In the genomic region with DNA sequence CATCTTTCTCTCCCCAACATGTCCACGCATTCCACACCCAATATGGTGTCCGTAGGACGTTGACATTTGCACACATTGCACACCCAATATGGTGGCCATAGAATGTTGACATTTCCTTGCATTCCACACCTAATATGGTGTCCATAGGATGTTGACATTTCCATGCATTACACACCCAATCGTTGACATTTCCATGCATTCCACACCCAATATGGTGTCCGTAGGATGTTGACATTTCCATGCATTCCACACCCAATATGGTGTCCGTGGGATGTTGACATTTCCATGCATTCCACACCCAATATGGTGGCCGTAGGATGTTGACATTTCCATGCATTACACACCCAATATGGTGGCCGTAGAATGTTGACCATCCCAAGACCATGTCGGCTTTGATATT, we compare ENCODE assay signal across 1 cellular context.
TF ChIP-seq lines count a peak whose summit lies in the region.

No MANE protein-coding gene starts in this region.

TF ChIP-seq in K562, 482 proteins besides CTCF, POLR2A, EP300 and RAD21 (continued from another document and continues in another):
- TF ChIP-seq, protein P1, sequence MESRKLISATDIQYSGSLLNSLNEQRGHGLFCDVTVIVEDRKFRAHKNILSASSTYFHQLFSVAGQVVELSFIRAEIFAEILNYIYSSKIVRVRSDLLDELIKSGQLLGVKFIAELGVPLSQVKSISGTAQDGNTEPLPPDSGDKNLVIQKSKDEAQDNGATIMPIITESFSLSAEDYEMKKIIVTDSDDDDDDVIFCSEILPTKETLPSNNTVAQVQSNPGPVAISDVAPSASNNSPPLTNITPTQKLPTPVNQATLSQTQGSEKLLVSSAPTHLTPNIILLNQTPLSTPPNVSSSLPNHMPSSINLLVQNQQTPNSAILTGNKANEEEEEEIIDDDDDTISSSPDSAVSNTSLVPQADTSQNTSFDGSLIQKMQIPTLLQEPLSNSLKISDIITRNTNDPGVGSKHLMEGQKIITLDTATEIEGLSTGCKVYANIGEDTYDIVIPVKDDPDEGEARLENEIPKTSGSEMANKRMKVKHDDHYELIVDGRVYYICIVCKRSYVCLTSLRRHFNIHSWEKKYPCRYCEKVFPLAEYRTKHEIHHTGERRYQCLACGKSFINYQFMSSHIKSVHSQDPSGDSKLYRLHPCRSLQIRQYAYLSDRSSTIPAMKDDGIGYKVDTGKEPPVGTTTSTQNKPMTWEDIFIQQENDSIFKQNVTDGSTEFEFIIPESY (CRISPR knock-in tag; IDR thresholded peaks at IDR 0.05) = no peak
- TF ChIP-seq BHLHE40 (IDR thresholded peaks at IDR 0.05; ENCODE audit: low read length) = no peak
- TF ChIP-seq, protein P2, sequence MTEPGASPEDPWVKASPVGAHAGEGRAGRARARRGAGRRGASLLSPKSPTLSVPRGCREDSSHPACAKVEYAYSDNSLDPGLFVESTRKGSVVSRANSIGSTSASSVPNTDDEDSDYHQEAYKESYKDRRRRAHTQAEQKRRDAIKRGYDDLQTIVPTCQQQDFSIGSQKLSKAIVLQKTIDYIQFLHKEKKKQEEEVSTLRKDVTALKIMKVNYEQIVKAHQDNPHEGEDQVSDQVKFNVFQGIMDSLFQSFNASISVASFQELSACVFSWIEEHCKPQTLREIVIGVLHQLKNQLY (CRISPR knock-in tag; conservative IDR thresholded peaks at IDR 0.05) = no peak
- TF ChIP-seq, protein P3, sequence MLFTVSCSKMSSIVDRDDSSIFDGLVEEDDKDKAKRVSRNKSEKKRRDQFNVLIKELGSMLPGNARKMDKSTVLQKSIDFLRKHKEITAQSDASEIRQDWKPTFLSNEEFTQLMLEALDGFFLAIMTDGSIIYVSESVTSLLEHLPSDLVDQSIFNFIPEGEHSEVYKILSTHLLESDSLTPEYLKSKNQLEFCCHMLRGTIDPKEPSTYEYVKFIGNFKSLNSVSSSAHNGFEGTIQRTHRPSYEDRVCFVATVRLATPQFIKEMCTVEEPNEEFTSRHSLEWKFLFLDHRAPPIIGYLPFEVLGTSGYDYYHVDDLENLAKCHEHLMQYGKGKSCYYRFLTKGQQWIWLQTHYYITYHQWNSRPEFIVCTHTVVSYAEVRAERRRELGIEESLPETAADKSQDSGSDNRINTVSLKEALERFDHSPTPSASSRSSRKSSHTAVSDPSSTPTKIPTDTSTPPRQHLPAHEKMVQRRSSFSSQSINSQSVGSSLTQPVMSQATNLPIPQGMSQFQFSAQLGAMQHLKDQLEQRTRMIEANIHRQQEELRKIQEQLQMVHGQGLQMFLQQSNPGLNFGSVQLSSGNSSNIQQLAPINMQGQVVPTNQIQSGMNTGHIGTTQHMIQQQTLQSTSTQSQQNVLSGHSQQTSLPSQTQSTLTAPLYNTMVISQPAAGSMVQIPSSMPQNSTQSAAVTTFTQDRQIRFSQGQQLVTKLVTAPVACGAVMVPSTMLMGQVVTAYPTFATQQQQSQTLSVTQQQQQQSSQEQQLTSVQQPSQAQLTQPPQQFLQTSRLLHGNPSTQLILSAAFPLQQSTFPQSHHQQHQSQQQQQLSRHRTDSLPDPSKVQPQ (CRISPR knock-in tag; IDR thresholded peaks at IDR 0.05; ENCODE audit: borderline replicate concordance) = no peak
- TF ChIP-seq TCFL5 (CRISPR knock-in tag; conservative IDR thresholded peaks at IDR 0.05) = no peak
- no peak; the same call in 1 of the 2 replicates for TF ChIP-seq EHMT2 (IDR thresholded peaks at IDR 0.05)
- TF ChIP-seq TAF1 (IDR thresholded peaks at IDR 0.05; ENCODE audit: control insufficient read depth, extremely low read depth, insufficient read depth, low read length, severe bottlenecking) = no peak
- no peak for TF ChIP-seq SRSF9 (IDR thresholded peaks at IDR 0.05; ENCODE audit: borderline replicate concordance, low read depth, low read length)
- peak; percentile 84 to 97 (median 86) for TF ChIP-seq YY1 (IDR thresholded peaks at IDR 0.05; ENCODE audit: borderline replicate concordance in 1 of 3, control insufficient read depth in 1 of 3, extremely low read depth in 1 of 3, insufficient read depth in 3 of 3, insufficient read length in 1 of 3, insufficient replicate concordance in 2 of 3, low read depth in 1 of 3, low read length in 2 of 3)
- TF ChIP-seq CBX3 (IDR thresholded peaks at IDR 0.05; ENCODE audit: borderline replicate concordance in 1 of 2, low read length in 2 of 2) = no peak
- TF ChIP-seq TCF7 (IDR thresholded peaks at IDR 0.05; ENCODE audit: borderline replicate concordance) = no peak
- TF ChIP-seq, protein P4, sequence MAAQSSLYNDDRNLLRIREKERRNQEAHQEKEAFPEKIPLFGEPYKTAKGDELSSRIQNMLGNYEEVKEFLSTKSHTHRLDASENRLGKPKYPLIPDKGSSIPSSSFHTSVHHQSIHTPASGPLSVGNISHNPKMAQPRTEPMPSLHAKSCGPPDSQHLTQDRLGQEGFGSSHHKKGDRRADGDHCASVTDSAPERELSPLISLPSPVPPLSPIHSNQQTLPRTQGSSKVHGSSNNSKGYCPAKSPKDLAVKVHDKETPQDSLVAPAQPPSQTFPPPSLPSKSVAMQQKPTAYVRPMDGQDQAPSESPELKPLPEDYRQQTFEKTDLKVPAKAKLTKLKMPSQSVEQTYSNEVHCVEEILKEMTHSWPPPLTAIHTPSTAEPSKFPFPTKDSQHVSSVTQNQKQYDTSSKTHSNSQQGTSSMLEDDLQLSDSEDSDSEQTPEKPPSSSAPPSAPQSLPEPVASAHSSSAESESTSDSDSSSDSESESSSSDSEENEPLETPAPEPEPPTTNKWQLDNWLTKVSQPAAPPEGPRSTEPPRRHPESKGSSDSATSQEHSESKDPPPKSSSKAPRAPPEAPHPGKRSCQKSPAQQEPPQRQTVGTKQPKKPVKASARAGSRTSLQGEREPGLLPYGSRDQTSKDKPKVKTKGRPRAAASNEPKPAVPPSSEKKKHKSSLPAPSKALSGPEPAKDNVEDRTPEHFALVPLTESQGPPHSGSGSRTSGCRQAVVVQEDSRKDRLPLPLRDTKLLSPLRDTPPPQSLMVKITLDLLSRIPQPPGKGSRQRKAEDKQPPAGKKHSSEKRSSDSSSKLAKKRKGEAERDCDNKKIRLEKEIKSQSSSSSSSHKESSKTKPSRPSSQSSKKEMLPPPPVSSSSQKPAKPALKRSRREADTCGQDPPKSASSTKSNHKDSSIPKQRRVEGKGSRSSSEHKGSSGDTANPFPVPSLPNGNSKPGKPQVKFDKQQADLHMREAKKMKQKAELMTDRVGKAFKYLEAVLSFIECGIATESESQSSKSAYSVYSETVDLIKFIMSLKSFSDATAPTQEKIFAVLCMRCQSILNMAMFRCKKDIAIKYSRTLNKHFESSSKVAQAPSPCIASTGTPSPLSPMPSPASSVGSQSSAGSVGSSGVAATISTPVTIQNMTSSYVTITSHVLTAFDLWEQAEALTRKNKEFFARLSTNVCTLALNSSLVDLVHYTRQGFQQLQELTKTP (IDR thresholded peaks at IDR 0.05; ENCODE audit: low read depth in 1 of 2, partially characterized antibody in 2 of 2) = peak in 1 of 2 experiments; percentile 67
- no peak for TF ChIP-seq MTA3 (IDR thresholded peaks at IDR 0.05; ENCODE audit: borderline replicate concordance)
- TF ChIP-seq, protein P5, sequence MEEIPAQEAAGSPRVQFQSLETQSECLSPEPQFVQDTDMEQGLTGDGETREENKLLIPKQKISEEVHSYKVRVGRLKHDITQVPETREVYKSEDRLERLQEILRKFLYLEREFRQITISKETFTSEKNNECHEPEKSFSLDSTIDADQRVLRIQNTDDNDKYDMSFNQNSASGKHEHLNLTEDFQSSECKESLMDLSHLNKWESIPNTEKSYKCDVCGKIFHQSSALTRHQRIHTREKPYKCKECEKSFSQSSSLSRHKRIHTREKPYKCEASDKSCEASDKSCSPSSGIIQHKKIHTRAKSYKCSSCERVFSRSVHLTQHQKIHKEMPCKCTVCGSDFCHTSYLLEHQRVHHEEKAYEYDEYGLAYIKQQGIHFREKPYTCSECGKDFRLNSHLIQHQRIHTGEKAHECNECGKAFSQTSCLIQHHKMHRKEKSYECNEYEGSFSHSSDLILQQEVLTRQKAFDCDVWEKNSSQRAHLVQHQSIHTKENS (CRISPR knock-in tag; IDR thresholded peaks at IDR 0.05) = no peak
- no peak for TF ChIP-seq ZNF121 (CRISPR knock-in tag; conservative IDR thresholded peaks at IDR 0.05)
- TF ChIP-seq, protein P6, sequence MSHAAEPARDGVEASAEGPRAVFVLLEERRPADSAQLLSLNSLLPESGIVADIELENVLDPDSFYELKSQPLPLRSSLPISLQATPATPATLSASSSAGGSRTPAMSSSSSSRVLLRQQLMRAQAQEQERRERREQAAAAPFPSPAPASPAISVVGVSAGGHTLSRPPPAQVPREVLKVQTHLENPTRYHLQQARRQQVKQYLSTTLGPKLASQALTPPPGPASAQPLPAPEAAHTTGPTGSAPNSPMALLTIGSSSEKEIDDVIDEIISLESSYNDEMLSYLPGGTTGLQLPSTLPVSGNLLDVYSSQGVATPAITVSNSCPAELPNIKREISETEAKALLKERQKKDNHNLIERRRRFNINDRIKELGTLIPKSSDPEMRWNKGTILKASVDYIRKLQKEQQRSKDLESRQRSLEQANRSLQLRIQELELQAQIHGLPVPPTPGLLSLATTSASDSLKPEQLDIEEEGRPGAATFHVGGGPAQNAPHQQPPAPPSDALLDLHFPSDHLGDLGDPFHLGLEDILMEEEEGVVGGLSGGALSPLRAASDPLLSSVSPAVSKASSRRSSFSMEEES (CRISPR knock-in tag; IDR thresholded peaks at IDR 0.05) = no peak
- TF ChIP-seq ZNF583 (CRISPR knock-in tag; IDR thresholded peaks at IDR 0.05) = no peak
- TF ChIP-seq NONO (IDR thresholded peaks at IDR 0.05; ENCODE audit: low read depth in 2 of 2, low read length in 1 of 2) = no peak
- no peak for TF ChIP-seq PHTF2 (CRISPR knock-in tag; IDR thresholded peaks at IDR 0.05)
- no peak for TF ChIP-seq U2AF1 (optimal IDR thresholded peaks at IDR 0.05; ENCODE audit: low read depth, low read length)
- TF ChIP-seq, protein P7, sequence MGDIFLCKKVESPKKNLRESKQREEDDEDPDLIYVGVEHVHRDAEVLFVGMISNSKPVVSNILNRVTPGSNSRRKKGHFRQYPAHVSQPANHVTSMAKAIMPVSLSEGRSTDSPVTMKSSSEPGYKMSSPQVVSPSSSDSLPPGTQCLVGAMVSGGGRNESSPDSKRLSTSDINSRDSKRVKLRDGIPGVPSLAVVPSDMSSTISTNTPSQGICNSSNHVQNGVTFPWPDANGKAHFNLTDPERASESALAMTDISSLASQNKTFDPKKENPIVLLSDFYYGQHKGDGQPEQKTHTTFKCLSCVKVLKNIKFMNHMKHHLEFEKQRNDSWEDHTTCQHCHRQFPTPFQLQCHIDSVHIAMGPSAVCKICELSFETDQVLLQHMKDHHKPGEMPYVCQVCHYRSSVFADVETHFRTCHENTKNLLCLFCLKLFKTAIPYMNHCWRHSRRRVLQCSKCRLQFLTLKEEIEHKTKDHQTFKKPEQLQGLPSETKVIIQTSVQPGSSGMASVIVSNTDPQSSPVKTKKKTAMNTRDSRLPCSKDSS (IDR thresholded peaks at IDR 0.05; ENCODE audit: low read depth, partially characterized antibody) = no peak
- peak; percentile 55 to 67; a peak in 3 of 4 replicates for TF ChIP-seq SIX5 (IDR thresholded peaks at IDR 0.05; ENCODE audit: borderline replicate concordance in 1 of 2, insufficient read depth in 1 of 2, low read depth in 1 of 2, low read length in 2 of 2)
- TF ChIP-seq, protein P8, sequence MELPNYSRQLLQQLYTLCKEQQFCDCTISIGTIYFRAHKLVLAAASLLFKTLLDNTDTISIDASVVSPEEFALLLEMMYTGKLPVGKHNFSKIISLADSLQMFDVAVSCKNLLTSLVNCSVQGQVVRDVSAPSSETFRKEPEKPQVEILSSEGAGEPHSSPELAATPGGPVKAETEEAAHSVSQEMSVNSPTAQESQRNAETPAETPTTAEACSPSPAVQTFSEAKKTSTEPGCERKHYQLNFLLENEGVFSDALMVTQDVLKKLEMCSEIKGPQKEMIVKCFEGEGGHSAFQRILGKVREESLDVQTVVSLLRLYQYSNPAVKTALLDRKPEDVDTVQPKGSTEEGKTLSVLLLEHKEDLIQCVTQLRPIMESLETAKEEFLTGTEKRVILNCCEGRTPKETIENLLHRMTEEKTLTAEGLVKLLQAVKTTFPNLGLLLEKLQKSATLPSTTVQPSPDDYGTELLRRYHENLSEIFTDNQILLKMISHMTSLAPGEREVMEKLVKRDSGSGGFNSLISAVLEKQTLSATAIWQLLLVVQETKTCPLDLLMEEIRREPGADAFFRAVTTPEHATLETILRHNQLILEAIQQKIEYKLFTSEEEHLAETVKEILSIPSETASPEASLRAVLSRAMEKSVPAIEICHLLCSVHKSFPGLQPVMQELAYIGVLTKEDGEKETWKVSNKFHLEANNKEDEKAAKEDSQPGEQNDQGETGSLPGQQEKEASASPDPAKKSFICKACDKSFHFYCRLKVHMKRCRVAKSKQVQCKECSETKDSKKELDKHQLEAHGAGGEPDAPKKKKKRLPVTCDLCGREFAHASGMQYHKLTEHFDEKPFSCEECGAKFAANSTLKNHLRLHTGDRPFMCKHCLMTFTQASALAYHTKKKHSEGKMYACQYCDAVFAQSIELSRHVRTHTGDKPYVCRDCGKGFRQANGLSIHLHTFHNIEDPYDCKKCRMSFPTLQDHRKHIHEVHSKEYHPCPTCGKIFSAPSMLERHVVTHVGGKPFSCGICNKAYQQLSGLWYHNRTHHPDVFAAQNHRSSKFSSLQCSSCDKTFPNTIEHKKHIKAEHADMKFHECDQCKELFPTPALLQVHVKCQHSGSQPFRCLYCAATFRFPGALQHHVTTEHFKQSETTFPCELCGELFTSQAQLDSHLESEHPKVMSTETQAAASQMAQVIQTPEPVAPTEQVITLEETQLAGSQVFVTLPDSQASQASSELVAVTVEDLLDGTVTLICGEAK (IDR thresholded peaks at IDR 0.05) = 0 out of 2 replicates have a peak, but pooled peaks have one; percentile 44
- TF ChIP-seq, protein P8 (CRISPR knock-in tag; IDR thresholded peaks at IDR 0.05) = no peak
- TF ChIP-seq ZNF785 (CRISPR knock-in tag; IDR thresholded peaks at IDR 0.05) = no peak
- TF ChIP-seq ZC3H8 (IDR thresholded peaks at IDR 0.05) = no peak
